ENCODE assay signal across 9 cellular contexts in the genomic region with DNA sequence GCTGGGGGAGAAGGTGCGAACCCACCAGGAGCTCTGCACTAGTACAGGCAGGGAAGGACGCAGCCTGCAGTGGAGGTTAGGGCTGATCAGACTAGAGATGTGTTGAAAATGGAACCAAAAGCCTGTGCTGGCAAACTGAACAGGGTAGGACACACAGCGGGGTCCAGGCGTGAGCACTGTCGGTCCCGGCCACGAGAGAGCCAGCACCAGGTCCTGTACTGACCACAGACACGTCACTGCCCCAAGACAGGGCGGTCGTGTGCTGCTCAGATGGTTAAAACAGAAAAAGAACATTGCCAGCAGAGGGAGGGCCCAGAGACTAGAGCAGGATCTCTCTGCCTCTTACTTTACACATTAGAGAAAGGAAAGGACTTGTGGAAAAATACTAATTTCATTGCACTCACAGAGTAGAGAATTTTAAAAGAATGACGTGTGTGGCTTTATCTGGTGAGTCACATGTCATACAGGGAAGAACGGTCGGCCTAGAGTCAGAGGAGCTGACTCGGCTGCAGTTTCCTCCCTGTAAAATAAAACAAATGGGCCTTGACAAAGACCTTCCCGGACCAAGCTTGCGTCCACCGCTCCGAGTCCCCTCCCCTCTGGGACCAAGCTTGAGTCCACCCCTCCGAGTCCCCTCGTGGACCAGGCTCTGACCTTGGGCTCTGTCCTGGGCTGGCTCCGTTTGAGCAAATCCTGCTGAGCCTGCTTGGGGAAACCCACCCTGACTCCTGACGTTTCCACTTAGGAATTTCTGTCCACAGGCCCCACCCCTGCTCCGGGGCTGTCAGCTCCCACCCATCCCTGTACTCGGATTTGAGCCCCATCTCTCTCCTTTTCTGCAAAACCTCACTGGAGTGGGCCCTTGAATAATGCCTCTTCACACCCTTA. TPM values are rescaled to one million over a fixed set of nuclear protein-coding genes. Genes with fewer than 3 reads are reported as not detected.
DNase-seq lines count a peak whose midpoint lies in the region; FAIRE-seq and TF ChIP-seq lines count a peak whose summit lies in the region.
"Had no signal": no experiment of that assay in that cellular context is flagged by ENCODE, and none has a peak within 500 bp of the region (broad histone marks: within the 10 kb centered on the region; RNA-seq: fewer than 3 reads in every experiment).

No MANE protein-coding gene starts in this region.

- peak overlapping the region; percentile 81 for H3K27ac ChIP-seq in duodenal mucosa (ENCODE audit: low read depth, low read length)
- peak overlapping the region; percentile 23 for H3K27ac ChIP-seq in mesendoderm (ENCODE audit: low read depth, low read length)
- H3K27ac ChIP-seq in tibial nerve, result peak overlapping the region; percentile 83 to 97 (median 92)

- no peak overlapping the region for H3K56ac ChIP-seq in mesendoderm (ENCODE audit: low read length)

- H3K4me3 ChIP-seq in duodenal mucosa (ENCODE audit: low read depth in 1 of 2, low read length in 2 of 2) (peak overlapping the region; percentile 62 to 68), mesendoderm (ENCODE audit: low read length) (no peak overlapping the region), tibial nerve (peak overlapping the region; percentile 30 to 55 (median 40))

- TF ChIP-seq CTCF in tibial nerve (IDR thresholded peaks at IDR 0.05), result peak in 2 of 5 experiments; percentile 22 to 44

- DNase-seq in T-helper 1 cell (no peak), RCC 7860 (ENCODE audit: low spot score) (peak; percentile 94), mesendoderm (peak; percentile 45), tibial nerve (ENCODE audit: low spot score in 2 of 2) (peak; percentile 49 to 60), NCI-H1436 treated with DMSO at 0.1 percent for 48 hours (lab: John Stamatoyannopoulos, UW) (no peak)
- no peak for DNase-seq in activated CD8-positive, alpha-beta memory T cell treated with anti-CD3 and anti-CD28 coated beads, Interleukin-2, amount 50 U/mL, for 4 hours

- no CpG with 5 or more reads among the region's 24 CpGs for WGBS in mesendoderm (ENCODE audit: extremely low coverage, insufficient coverage, low lambda C conversion rate)
- WGBS in tibial nerve, 2 donors, result 15 to 21% methylated on average over 23 to 24 of the region's 24 CpGs

- H2BK120ac ChIP-seq in mesendoderm (ENCODE audit: low read depth, low read length), result no peak overlapping the region

- no peak overlapping the region for H2BK5ac ChIP-seq in mesendoderm (ENCODE audit: low read length)

- H3K27ac Mint-ChIP-seq in T-helper 1 cell treated with Interleukin-12 subunit alpha and Interleukin-12 subunit beta and Interleukin-4 antibody, amounts not matched to agents 30 μg/mL and 1 μg/mL, for 36 hours, result peak overlapping the region; percentile 50

- H3K36me3 ChIP-seq in duodenal mucosa (ENCODE audit: control insufficient read depth in 1 of 2, insufficient read depth in 2 of 2, low read length in 2 of 2) (peaks cover 7 to 12% of the 10 kb centered on the region in 2 donors), mesendoderm (ENCODE audit: control insufficient read depth, insufficient read depth, low read length) (peaks cover 3% of the 10 kb centered on the region), tibial nerve (peaks cover 0 to 50% (median 9%) of the 10 kb centered on the region in 3 donors)

- no peaks in the 10 kb centered on the region for H3K36me3 Mint-ChIP-seq in T-helper 1 cell treated with Interleukin-12 subunit alpha and Interleukin-12 subunit beta and Interleukin-4 antibody, amounts not matched to agents 30 μg/mL and 1 μg/mL, for 36 hours (ENCODE audit: low read depth)

- H3K27me3 ChIP-seq in duodenal mucosa (ENCODE audit: control insufficient read depth in 1 of 2, insufficient read depth in 2 of 2, low read length in 2 of 2) (no peaks in the 10 kb centered on the region), mesendoderm (ENCODE audit: insufficient read depth, low read length, poor library complexity) (no peaks in the 10 kb centered on the region), tibial nerve (no peaks in the 10 kb centered on the region)

- no peak overlapping the region for H3K4me2 ChIP-seq in mesendoderm (ENCODE audit: low read length)

- no peak overlapping the region for H2BK15ac ChIP-seq in mesendoderm (replicated peaks; ENCODE audit: low read depth)

- H3K9me3 ChIP-seq in duodenal mucosa (ENCODE audit: control insufficient read depth in 1 of 2, low read length in 2 of 2) (no peaks in the 10 kb centered on the region), tibial nerve (no peaks in the 10 kb centered on the region)

- no peak overlapping the region for H3K4ac ChIP-seq in mesendoderm (ENCODE audit: low read depth, low read length)

- peaks cover 5% of the 10 kb centered on the region for H3K4me1 Mint-ChIP-seq in T-helper 1 cell treated with Interleukin-12 subunit alpha and Interleukin-12 subunit beta and Interleukin-4 antibody, amounts not matched to agents 30 μg/mL and 1 μg/mL, for 36 hours (ENCODE audit: low read depth)

- no peak overlapping the region for H3K23ac ChIP-seq in mesendoderm (ENCODE audit: low read length)

- no peak overlapping the region for H3K18ac ChIP-seq in mesendoderm (ENCODE audit: low read length)

- H3K4me1 ChIP-seq in duodenal mucosa (ENCODE audit: control insufficient read depth in 1 of 2, insufficient read depth in 2 of 2, low read length in 2 of 2) (peaks cover 17% of the 10 kb centered on the region in 2 donors), mesendoderm (ENCODE audit: control insufficient read depth, low read depth, low read length) (no peaks in the 10 kb centered on the region), tibial nerve (peaks cover 0 to 22% (median 14%) of the 10 kb centered on the region in 4 donors)

- TF ChIP-seq POLR2A in tibial nerve (IDR thresholded peaks at IDR 0.05), result no peak

- H3K27me3 Mint-ChIP-seq in T-helper 1 cell treated with Interleukin-12 subunit alpha and Interleukin-12 subunit beta and Interleukin-4 antibody, amounts not matched to agents 30 μg/mL and 1 μg/mL, for 36 hours (ENCODE audit: low read depth), result no peaks in the 10 kb centered on the region

- TF ChIP-seq EP300 in tibial nerve (IDR thresholded peaks at IDR 0.05), result peak; percentile 16 to 85

- H2AK5ac ChIP-seq in mesendoderm (ENCODE audit: low read length), result no peak overlapping the region

- H4K5ac ChIP-seq in mesendoderm (ENCODE audit: low read length), result no peak overlapping the region

- H3K79me1 ChIP-seq in mesendoderm (ENCODE audit: low read length), result no peaks in the 10 kb centered on the region

- no peaks in the 10 kb centered on the region for H3K9me3 Mint-ChIP-seq in T-helper 1 cell treated with Interleukin-12 subunit alpha and Interleukin-12 subunit beta and Interleukin-4 antibody, amounts not matched to agents 30 μg/mL and 1 μg/mL, for 36 hours

- H3K9ac ChIP-seq in duodenal mucosa (ENCODE audit: low read depth in 1 of 2, low read length in 2 of 2) (peak overlapping the region; percentile 69 to 77), mesendoderm (ENCODE audit: low read length) (no peak overlapping the region)

- peak overlapping the region; percentile 67 for H3K4me3 Mint-ChIP-seq in T-helper 1 cell treated with Interleukin-12 subunit alpha and Interleukin-12 subunit beta and Interleukin-4 antibody, amounts not matched to agents 30 μg/mL and 1 μg/mL, for 36 hours

- H3K79me2 ChIP-seq in mesendoderm (ENCODE audit: control insufficient read depth, insufficient read depth, low read length), result no peaks in the 10 kb centered on the region

- peak; percentile 85 for FAIRE-seq in RCC 7860 (lab: Jason Lieb, UNC)
- FAIRE-seq: A204.1 had no signal

- no peak overlapping the region for H4K8ac ChIP-seq in mesendoderm (ENCODE audit: low read depth, low read length)

RNA-seq across cellular contexts. Expression of a gene that starts 16.7 kb away (rescaled TPM):
- 35.2 TPM for polyA plus RNA-seq in mesendoderm (2013, experiment 1 of 2)
- polyA plus RNA-seq in mesendoderm (2013, experiment 2 of 2), result 34.9 TPM
- 100 to 1,000 TPM in 3 of 4 donors, 10 to 100 TPM in 1; 51.9 to 112 (median 106) TPM for total RNA-seq in tibial nerve

RNA-seq across cellular contexts. Expression of a gene that starts 22.1 kb away (rescaled TPM):
- 35.8 TPM for polyA plus RNA-seq in mesendoderm (2013, experiment 1 of 2)
- polyA plus RNA-seq in mesendoderm (2013, experiment 2 of 2), result 37.3 TPM
- total RNA-seq in tibial nerve, result 10 to 100 TPM; 21.6 to 31.0 (median 26.1) TPM

RNA-seq across cellular contexts. Expression of a gene that starts 39.0 kb away (rescaled TPM):
- polyA plus RNA-seq in mesendoderm (2013, experiment 1 of 2), result 4,409 TPM
- 4,413 TPM for polyA plus RNA-seq in mesendoderm (2013, experiment 2 of 2)
- 1,000 to 10,000 TPM; 2,343 to 3,332 (median 3,117) TPM for total RNA-seq in tibial nerve

RNA-seq across cellular contexts. Expression of a gene that starts 58.9 kb away (rescaled TPM):
- polyA plus RNA-seq in mesendoderm (2013, experiment 1 of 2), result 0.22 TPM
- polyA plus RNA-seq in mesendoderm (2013, experiment 2 of 2), result 0.15 TPM
- 1 to 10 TPM in 2 of 4 donors, under 1 TPM in 1, not detected in 1; 0.66 to 6.7 (median 1.6) TPM for total RNA-seq in tibial nerve

Comparison
In these comparisons a context has a peak if more than half of its experiments do, and no peak if none do; other contexts are left out.
1. DNase-seq: peak in RCC 7860 (single experiment), mesendoderm (single experiment) and tibial nerve (2 of 2); none in T-helper 1 cell (0 of 5), activated CD8-positive, alpha-beta memory T cell treated with anti-CD3 and anti-CD28 coated beads, Interleukin-2, amount 50 U/mL, for 4 hours (single experiment) and NCI-H1436 treated with DMSO at 0.1 percent for 48 hours (single experiment).
2. H3K27ac ChIP-seq: peak in every context shown above with its lines; median percentile 92 in tibial nerve; 81 in duodenal mucosa; 23 in mesendoderm.